In genomic region chr15:44194397-44195150, GRCh38 we compare ENCODE assay signal across 8 cellular contexts. TPM values are rescaled to one million over a fixed set of nuclear protein-coding genes. Genes with fewer than 3 reads are reported as not detected.
DNase-seq lines count a peak whose midpoint lies in the region; ATAC-seq and TF ChIP-seq lines count a peak whose summit lies in the region.

No MANE protein-coding gene starts in this region.

- H3K4me3 Mint-ChIP-seq in T-helper 2 cell treated with Interferon-gamma antibody and Interleukin-4, amounts not matched to agents 5 μg/mL and 100 μg/mL, for 36 hours: peak overlapping the region; percentile 89

- WGBS in body of pancreas, 2 donors: 1 to 11% methylated on average over 10 to 55 of the region's 72 CpGs

- no peaks in the 10 kb centered on the region for H3K36me3 ChIP-seq in body of pancreas (replicated peaks in 1 of 2; ENCODE audit: insufficient read depth in 1 of 2, low read depth in 2 of 2)

- H3K4me1 Mint-ChIP-seq in T-helper 2 cell treated with Interferon-gamma antibody and Interleukin-4, amounts not matched to agents 5 μg/mL and 100 μg/mL, for 36 hours (ENCODE audit: low read depth): peaks cover 10% of the 10 kb centered on the region

- no peak for TF ChIP-seq CTCF in body of pancreas (IDR thresholded peaks at IDR 0.05)

- TF ChIP-seq POLR2A in body of pancreas (IDR thresholded peaks at IDR 0.05): no peak

- H3K27ac Mint-ChIP-seq in T-helper 2 cell treated with Interferon-gamma antibody and Interleukin-4, amounts not matched to agents 5 μg/mL and 100 μg/mL, for 36 hours: no peak overlapping the region

- intact Hi-C loops in body of pancreas (cut with DNase I): no loop called here

- peak overlapping the region in 2 of 4 donors; percentile 22 to 34 for H3K27ac ChIP-seq in body of pancreas

- ATAC-seq in GM19351 (IDR thresholded peaks at IDR 0.05; ENCODE audit: unreplicated experiment) (peak; percentile 34), HG03565 (IDR thresholded peaks at IDR 0.05; ENCODE audit: unreplicated experiment) (peak; percentile 17), body of pancreas (peak; percentile 57)

- H3K9me3 ChIP-seq in body of pancreas: no peaks in the 10 kb centered on the region

- H3K4me3 ChIP-seq in body of pancreas: peak overlapping the region; percentile 14 to 63

- H3K36me3 Mint-ChIP-seq in T-helper 2 cell treated with Interferon-gamma antibody and Interleukin-4, amounts not matched to agents 5 μg/mL and 100 μg/mL, for 36 hours (ENCODE audit: low read depth): no peaks in the 10 kb centered on the region

- peaks cover 3 to 14% of the 10 kb centered on the region in 2 donors for H3K27me3 ChIP-seq in body of pancreas

- H3K9me3 Mint-ChIP-seq in T-helper 2 cell treated with Interferon-gamma antibody and Interleukin-4, amounts not matched to agents 5 μg/mL and 100 μg/mL, for 36 hours: no peaks in the 10 kb centered on the region

- H3K27me3 Mint-ChIP-seq in T-helper 2 cell treated with Interferon-gamma antibody and Interleukin-4, amounts not matched to agents 5 μg/mL and 100 μg/mL, for 36 hours (ENCODE audit: low read depth): peaks cover 74% of the 10 kb centered on the region

- peak; percentile 40 for DNase-seq in Ammon's horn (ENCODE audit: low spot score)
- DNase-seq in T-helper 2 cell treated with Interferon-gamma antibody and Interleukin-4, amounts not matched to agents 5 μg/mL and 100 μg/mL, for 36 hours (ENCODE audit: low spot score): peak; percentile 26
- peak; percentile 8 to 35 (median 28) for DNase-seq in body of pancreas
- DNase-seq in iPS-NIHi7 (ENCODE audit: extremely low spot score): peak; percentile 21
- peak; percentile 5 to 24 for DNase-seq in stimulated activated CD4-positive, alpha-beta T cell treated with anti-CD3 and anti-CD28 coated beads, Interleukin-12 subunit alpha, Interleukin-12 subunit beta, amount 100 ng/mL, for 24 hours (ENCODE audit: low read depth in 2 of 2)
- no peak for DNase-seq in NCI-H187 treated with DMSO at 0.1 percent for 48 hours (lab: John Stamatoyannopoulos, UW)

- peaks cover 17% of the 10 kb centered on the region for H3K4me1 ChIP-seq in body of pancreas

RNA-seq across cellular contexts. Expression of gene FRMD5, which starts 0.5 kb away (rescaled TPM):
- total RNA-seq in body of pancreas: 1 to 10 TPM in 1 of 2 donors, not detected in 1; 1.3 TPM
